32 cellular contexts compared by ENCODE assay signal in genomic region chr3:89360155-89360554, GRCh38.
DNase-seq lines count a peak whose midpoint lies in the region; ATAC-seq and TF ChIP-seq lines count a peak whose summit lies in the region.
"Had no signal": no experiment of that assay in that cellular context is flagged by ENCODE, and none has a peak within 500 bp of the region (broad histone marks: within the 10 kb centered on the region; RNA-seq: fewer than 3 reads in every experiment).

No MANE protein-coding gene starts in this region.

- H3K36me3 Mint-ChIP-seq in activated T-helper 1 cell treated with anti-CD3 and anti-CD28 coated beads, Interleukin-12 subunit alpha, Interleukin-12 subunit beta, Interleukin-2, Interleukin-4 antibody, amounts not matched to agents 30 ng/mL and 10 ng/mL and 1 ng/mL, durations not matched to agents 14 hours and 24 hours and 36 hours (ENCODE audit: low read depth) = no peaks in the 10 kb centered on the region
- H3K36me3 Mint-ChIP-seq in activated naive CD8-positive, alpha-beta T cell treated with anti-CD3 and anti-CD28 coated beads, Interleukin-2, amount 50 U/mL, for 24 hours (ENCODE audit: low read depth) = no peaks in the 10 kb centered on the region
- H3K36me3 Mint-ChIP-seq: CD14-positive monocyte had no signal

- CTCF ChIA-PET in PC-3 (lab: Charles Lee) = no interaction called here

- intact Hi-C loops in PC-3 (cut with micrococcal nuclease) = no loop called here
- intact Hi-C loops in activated T-helper 1 cell treated with anti-CD3 and anti-CD28 coated beads, Interleukin-12 subunit alpha, Interleukin-12 subunit beta, Interleukin-2, Interleukin-4 antibody, amounts not matched to agents 30 ng/mL and 10 ng/mL and 1 ng/mL, durations not matched to agents 14 hours and 24 hours and 36 hours (cut with micrococcal nuclease) = no loop called here

- TF ChIP-seq CTCF in PC-3 (conservative IDR thresholded peaks at IDR 0.05; ENCODE audit: low read depth, low read length) (no peak), cardiac fibroblast (IDR thresholded peaks at IDR 0.05; ENCODE audit: low read depth, low read length) (no peak)

- H3F3A ChIP-seq in PC-3 (ENCODE audit: low read length, unreplicated experiment) = no peaks in the 10 kb centered on the region

- no peaks in the 10 kb centered on the region for H3K27me3 ChIP-seq in PC-3 (ENCODE audit: low read length)
- H3K27me3 ChIP-seq: ovary, SJSA1, vagina had no signal

- no peaks in the 10 kb centered on the region for H4K20me1 ChIP-seq in PC-3 (ENCODE audit: low read length)

- peaks cover 11% of the 10 kb centered on the region for H3K9me3 Mint-ChIP-seq in activated T-helper 1 cell treated with anti-CD3 and anti-CD28 coated beads, Interleukin-12 subunit alpha, Interleukin-12 subunit beta, Interleukin-2, Interleukin-4 antibody, amounts not matched to agents 30 ng/mL and 10 ng/mL and 1 ng/mL, durations not matched to agents 14 hours and 24 hours and 36 hours
- no peaks in the 10 kb centered on the region for H3K9me3 Mint-ChIP-seq in activated naive CD8-positive, alpha-beta T cell treated with anti-CD3 and anti-CD28 coated beads, Interleukin-2, amount 50 U/mL, for 24 hours

- no peak overlapping the region for H2AFZ ChIP-seq in PC-3 (ENCODE audit: low read length)

- H3K27ac Mint-ChIP-seq in activated T-helper 1 cell treated with anti-CD3 and anti-CD28 coated beads, Interleukin-12 subunit alpha, Interleukin-12 subunit beta, Interleukin-2, Interleukin-4 antibody, amounts not matched to agents 30 ng/mL and 10 ng/mL and 1 ng/mL, durations not matched to agents 14 hours and 24 hours and 36 hours = no peak overlapping the region
- no peak overlapping the region for H3K27ac Mint-ChIP-seq in activated naive CD8-positive, alpha-beta T cell treated with anti-CD3 and anti-CD28 coated beads, Interleukin-2, amount 50 U/mL, for 24 hours
- H3K27ac Mint-ChIP-seq: activated CD8-positive, alpha-beta T cell treated with anti-CD3 and anti-CD28 coated beads, Interleukin-2, amount 10 ng/mL, durations not matched to agents 7 days and 5 days; CD14-positive monocyte had no signal

- H3K36me3 ChIP-seq in PC-3 (ENCODE audit: low read depth, low read length) = no peaks in the 10 kb centered on the region
- H3K36me3 ChIP-seq: HAP-1, ovary, SJSA1, thoracic aorta, vagina had no signal

- no peak overlapping the region for H3K27ac ChIP-seq in PC-3 (ENCODE audit: low read length)
- H3K27ac ChIP-seq: ovary, SJSA1, thoracic aorta, vagina had no signal

- POLR2A ChIA-PET in PC-3 (lab: Charles Lee; ENCODE audit: unreplicated experiment) = no interaction called here

- no peak overlapping the region for H3K4me3 Mint-ChIP-seq in activated T-helper 1 cell treated with anti-CD3 and anti-CD28 coated beads, Interleukin-12 subunit alpha, Interleukin-12 subunit beta, Interleukin-2, Interleukin-4 antibody, amounts not matched to agents 30 ng/mL and 10 ng/mL and 1 ng/mL, durations not matched to agents 14 hours and 24 hours and 36 hours
- no peak overlapping the region for H3K4me3 Mint-ChIP-seq in activated naive CD8-positive, alpha-beta T cell treated with anti-CD3 and anti-CD28 coated beads, Interleukin-2, amount 50 U/mL, for 24 hours
- H3K4me3 Mint-ChIP-seq: activated CD8-positive, alpha-beta T cell treated with anti-CD3 and anti-CD28 coated beads, Interleukin-2, amount 10 ng/mL, durations not matched to agents 7 days and 5 days; CD14-positive monocyte; nephron had no signal

- no TSS peak for BruUV-seq in PC-3 (replicated peaks; lab: Mats Ljungman, UMichigan)

- H3K4me3 ChIP-seq in PC-3 (ENCODE audit: low read length) = no peak overlapping the region
- H3K4me3 ChIP-seq in cardiac fibroblast (replicated peaks in 1 of 2; ENCODE audit: low read depth in 2 of 2, low read length in 2 of 2) = no peak overlapping the region
- H3K4me3 ChIP-seq: HAP-1, ovary, SJSA1, thoracic aorta, vagina had no signal

- no peaks in the 10 kb centered on the region for H3K4me1 Mint-ChIP-seq in activated T-helper 1 cell treated with anti-CD3 and anti-CD28 coated beads, Interleukin-12 subunit alpha, Interleukin-12 subunit beta, Interleukin-2, Interleukin-4 antibody, amounts not matched to agents 30 ng/mL and 10 ng/mL and 1 ng/mL, durations not matched to agents 14 hours and 24 hours and 36 hours (ENCODE audit: low read depth)
- no peaks in the 10 kb centered on the region for H3K4me1 Mint-ChIP-seq in activated naive CD8-positive, alpha-beta T cell treated with anti-CD3 and anti-CD28 coated beads, Interleukin-2, amount 50 U/mL, for 24 hours
- H3K4me1 Mint-ChIP-seq: CD14-positive monocyte had no signal

- no peak overlapping the region for H3K9ac ChIP-seq in PC-3 (ENCODE audit: low read length)

- no peaks in the 10 kb centered on the region for H3K27me3 Mint-ChIP-seq in activated T-helper 1 cell treated with anti-CD3 and anti-CD28 coated beads, Interleukin-12 subunit alpha, Interleukin-12 subunit beta, Interleukin-2, Interleukin-4 antibody, amounts not matched to agents 30 ng/mL and 10 ng/mL and 1 ng/mL, durations not matched to agents 14 hours and 24 hours and 36 hours (ENCODE audit: insufficient read depth)
- no peaks in the 10 kb centered on the region for H3K27me3 Mint-ChIP-seq in activated naive CD8-positive, alpha-beta T cell treated with anti-CD3 and anti-CD28 coated beads, Interleukin-2, amount 50 U/mL, for 24 hours

- no peaks in the 10 kb centered on the region for H3K9me3 ChIP-seq in PC-3 (ENCODE audit: low read length)
- H3K9me3 ChIP-seq: HAP-1, ovary, SJSA1, thoracic aorta, vagina had no signal

- DNase-seq in ELR (ENCODE audit: low read depth) (peak; percentile 1), PC-3 (peak; percentile 35), cardiac fibroblast (ENCODE audit: low read depth in 2 of 2) (peak; percentile 26 to 40), myocyte (ENCODE audit: low read depth) (peak; percentile 40)
- DNase-seq in activated T-helper 1 cell treated with anti-CD3 and anti-CD28 coated beads, Interleukin-12 subunit alpha, Interleukin-12 subunit beta, Interleukin-2, Interleukin-4 antibody, amounts not matched to agents 30 ng/mL and 10 ng/mL and 1 ng/mL, durations not matched to agents 14 hours and 24 hours and 36 hours (ENCODE audit: low spot score) = no peak
- no peak for DNase-seq in activated naive CD8-positive, alpha-beta T cell treated with anti-CD3 and anti-CD28 coated beads, Interleukin-2, amount 50 U/mL, for 24 hours
- DNase-seq: ACHN; activated CD8-positive, alpha-beta T cell treated with anti-CD3 and anti-CD28 coated beads, Interleukin-2, amount 10 ng/mL, durations not matched to agents 7 days and 5 days; activated effector memory CD4-positive, alpha-beta T cell treated with anti-CD3 and anti-CD28 coated beads, Interleukin-2, amount 50 U/mL, for 16 hours; activated T-cell treated with anti-CD3 and anti-CD28 coated beads for 4 hours; Calu3; central memory CD4-positive, alpha-beta T cell; EL; hypothalamus; left ventricle myocardium superior; midbrain; NCI-H1694; NCI-H524; ovary; right cardiac atrium; stimulated activated naive CD4-positive, alpha-beta T cell treated with Interleukin-2 at 50 U/mL for 16 hours; T-helper 1 cell had no signal

- no peak overlapping the region for H3K4me2 ChIP-seq in PC-3 (ENCODE audit: low read length)

- no peaks in the 10 kb centered on the region for H3K79me2 ChIP-seq in PC-3 (ENCODE audit: low read length)

- peaks cover 6% of the 10 kb centered on the region; the same call in 1 of the 2 replicates for H3K4me1 ChIP-seq in PC-3 (ENCODE audit: insufficient read depth, low read length)
- H3K4me1 ChIP-seq: HAP-1, SJSA1 had no signal

- no peaks in the 10 kb centered on the region for H3K9me2 ChIP-seq in PC-3 (replicated peaks; ENCODE audit: low read length)

- ATAC-seq in PC-3 (no peak; the same call in 1 of the 2 replicates), HG03460 (IDR thresholded peaks at IDR 0.05; ENCODE audit: unreplicated experiment) (no peak), HG02884 (IDR thresholded peaks at IDR 0.05; ENCODE audit: unreplicated experiment) (no peak)
- ATAC-seq in activated naive CD8-positive, alpha-beta T cell treated with anti-CD3 and anti-CD28 coated beads, Interleukin-2, amount 50 U/mL, for 24 hours = no peak
- ATAC-seq: activated CD4-positive, CD25-positive, alpha-beta regulatory T cell treated with anti-CD3 and anti-CD28 coated beads, Interleukin-2, amount 50 U/mL, for 24 hours; activated CD8-positive, alpha-beta T cell treated with anti-CD3 and anti-CD28 coated beads, Interleukin-2, amount 10 ng/mL, durations not matched to agents 7 days and 5 days; left ventricle myocardium superior; Panc1; right cardiac atrium had no signal

Comparison
In these comparisons a context has a peak if more than half of its experiments do, and no peak if none do; other contexts are left out.
1. DNase-seq: peak in ELR (single experiment), PC-3 (single experiment), cardiac fibroblast (2 of 2) and myocyte (single experiment); none in activated T-helper 1 cell treated with anti-CD3 and anti-CD28 coated beads, Interleukin-12 subunit alpha, Interleukin-12 subunit beta, Interleukin-2, Interleukin-4 antibody, amounts not matched to agents 30 ng/mL and 10 ng/mL and 1 ng/mL, durations not matched to agents 14 hours and 24 hours and 36 hours (single experiment) and activated naive CD8-positive, alpha-beta T cell treated with anti-CD3 and anti-CD28 coated beads, Interleukin-2, amount 50 U/mL, for 24 hours (single experiment).